ENCODE assay signal across 8 cellular contexts in genomic region chr19:2900296-2901252, GRCh38. TPM values are rescaled to one million over a fixed set of nuclear protein-coding genes. Genes with fewer than 3 reads are reported as not detected.
A peak's percentile ranks its signal among the peaks of the same experiment; 100 is the strongest.
DNase-seq lines count a peak whose midpoint lies in the region; ATAC-seq and TF ChIP-seq lines count a peak whose summit lies in the region.

Gene ZNF57 (plus strand): TSS chr19:2900928. CDS start chr19:2901046, 118 bp downstream.

- H3K27me3 Mint-ChIP-seq in T-helper 1 cell treated with Interleukin-12 subunit alpha and Interleukin-12 subunit beta and Interleukin-4 antibody, amounts not matched to agents 30 μg/mL and 1 μg/mL, for 36 hours (ENCODE audit: low read depth), result no peaks in the 10 kb centered on the region

- peak within 1 kb of the TSS; percentile 84 for H3K27ac Mint-ChIP-seq in T-helper 1 cell treated with Interleukin-12 subunit alpha and Interleukin-12 subunit beta and Interleukin-4 antibody, amounts not matched to agents 30 μg/mL and 1 μg/mL, for 36 hours

- H3K9me3 Mint-ChIP-seq in T-helper 1 cell treated with Interleukin-12 subunit alpha and Interleukin-12 subunit beta and Interleukin-4 antibody, amounts not matched to agents 30 μg/mL and 1 μg/mL, for 36 hours, result peaks cover 21% of the 10 kb centered on the region

- H3K4me3 ChIP-seq in GM12865 (ENCODE audit: low read depth, low read length), result peak within 1 kb of the TSS; percentile 95
- H3K4me3 ChIP-seq in upper lobe of right lung, result peak within 1 kb of the TSS; percentile 59

- no peaks in the 10 kb centered on the region for H3K9me3 ChIP-seq in upper lobe of right lung

- intact Hi-C loops in left cardiac atrium (cut with DNase I), result no loop called here
- intact Hi-C loops in posterior cingulate gyrus (cut with DNase I), result loop anchor here (5.0 kb wide), 1 partner anchor 42 kb away; the partner anchor contains the start of gene ZNF77
- intact Hi-C loops in upper lobe of right lung (cut with DNase I), result no loop called here

- ATAC-seq in HG02759 (IDR thresholded peaks at IDR 0.05; ENCODE audit: unreplicated experiment), result peak; percentile 93
- peak; percentile 98 to 99 for ATAC-seq in left cardiac atrium
- ATAC-seq in upper lobe of right lung, result peak; percentile 98

- DNase-seq in GM12865 (ENCODE audit: low read depth) (peak; percentile 99), NCI-H1436 (lab: John Stamatoyannopoulos, UW) (peak; percentile 96), amygdala (lab: John Stamatoyannopoulos, UW) (peak; percentile 63 to 100 (median 99)), left cardiac atrium (peak; percentile 100), posterior cingulate gyrus (peak; percentile 100), upper lobe of right lung (peak; percentile 100)

- no peaks in the 10 kb centered on the region for H3K27me3 ChIP-seq in upper lobe of right lung

- no peaks in the 10 kb centered on the region for H3K4me1 ChIP-seq in upper lobe of right lung

- peak within 1 kb of the TSS; percentile 94 for H3K4me3 Mint-ChIP-seq in T-helper 1 cell treated with Interleukin-12 subunit alpha and Interleukin-12 subunit beta and Interleukin-4 antibody, amounts not matched to agents 30 μg/mL and 1 μg/mL, for 36 hours

- H3K4me1 Mint-ChIP-seq in T-helper 1 cell treated with Interleukin-12 subunit alpha and Interleukin-12 subunit beta and Interleukin-4 antibody, amounts not matched to agents 30 μg/mL and 1 μg/mL, for 36 hours (ENCODE audit: low read depth), result peaks cover 8% of the 10 kb centered on the region

- H3K36me3 ChIP-seq in upper lobe of right lung, result no peaks in the 10 kb centered on the region

- peak within 1 kb of the TSS; percentile 84 for H3K27ac ChIP-seq in upper lobe of right lung

- H3K36me3 Mint-ChIP-seq in T-helper 1 cell treated with Interleukin-12 subunit alpha and Interleukin-12 subunit beta and Interleukin-4 antibody, amounts not matched to agents 30 μg/mL and 1 μg/mL, for 36 hours (ENCODE audit: low read depth), result peaks cover 5% of the 10 kb centered on the region

- TF ChIP-seq CTCF in GM12865 (IDR thresholded peaks at IDR 0.05; ENCODE audit: insufficient read depth, low read depth, low read length, missing control alignments) (no peak), upper lobe of right lung (IDR thresholded peaks at IDR 0.05) (no peak)

RNA-seq across cellular contexts. Expression of gene ZNF57, which starts in this region (rescaled TPM):
- total RNA-seq in left cardiac atrium (1 to 10 TPM; 2.2 to 2.9 TPM), upper lobe of right lung (7.2 TPM)

Comparison
In these comparisons a context has a peak if more than half of its experiments do, and no peak if none do; other contexts are left out.
1. Peak in every context shown above with its lines: DNase-seq, ATAC-seq, H3K4me3 ChIP-seq and H3K27ac ChIP-seq.